Comparison of ENCODE assay signal across 20 cellular contexts in the genomic region with DNA sequence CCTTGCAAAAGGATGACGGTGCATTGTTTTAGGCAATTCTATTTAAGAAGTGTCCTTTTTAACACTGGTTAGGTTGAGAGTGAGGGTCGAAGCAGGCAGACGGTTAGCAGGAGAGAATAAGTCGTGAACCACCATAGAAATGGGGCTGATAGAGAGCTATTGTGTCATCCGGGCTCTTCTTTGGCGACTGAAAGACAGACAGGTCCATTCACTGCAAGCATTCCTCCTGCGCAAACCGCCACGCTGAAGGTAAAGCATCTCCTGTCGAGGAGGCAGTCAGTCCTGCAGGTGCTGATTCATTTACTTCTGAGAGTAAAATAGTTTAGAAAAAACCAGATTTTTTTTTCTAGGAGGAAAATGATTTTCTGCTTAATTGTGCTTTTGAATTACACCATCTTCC.
DNase-seq lines count a peak whose midpoint lies in the region; ATAC-seq, FAIRE-seq and TF ChIP-seq lines count a peak whose summit lies in the region.
"Had no signal": no experiment of that assay in that cellular context is flagged by ENCODE, and none has a peak within 500 bp of the region (broad histone marks: within the 10 kb centered on the region; RNA-seq: fewer than 3 reads in every experiment).

No MANE protein-coding gene starts in this region.

- 47% methylated on average over 10 of the region's 10 CpGs for WGBS in mammary epithelial cell (ENCODE audit: low coverage, missing lambda C conversion rate)

- H3K4me1 ChIP-seq in GM23338 (ENCODE audit: insufficient read depth) (peaks cover 6% of the 10 kb centered on the region; the same call in 1 of the 2 replicates), ascending aorta (peaks cover 3% of the 10 kb centered on the region in 2 donors), kidney (ENCODE audit: control insufficient read depth in 1 of 2, insufficient read depth in 1 of 2, low read depth in 1 of 2, low read length in 2 of 2) (peaks cover 0 to 4% of the 10 kb centered on the region in 2 donors), gastrocnemius medialis (no peaks in the 10 kb centered on the region), mammary epithelial cell (ENCODE audit: insufficient read depth, low read length) (peaks cover 9% of the 10 kb centered on the region)
- H3K4me1 ChIP-seq: BLaER1 treated with 17β-estradiol and CSF1 and Interleukin-3, amounts not matched to agents 10 nM and 100 nM; pancreas had no signal

- CTCF ChIA-PET in mammary epithelial cell (lab: Charles Lee; ENCODE audit: low non-redundant PET), result no interaction called here

- in situ Hi-C loops in gastrocnemius medialis (cut with MboI; ENCODE audit: low sequenced_read_pairs in 4 of 4) (no loop called here), mammary epithelial cell (cut with MboI; ENCODE audit: low sequenced_read_pairs in 2 of 2) (no loop called here)

- no peaks in the 10 kb centered on the region for H3K9me2 ChIP-seq in GM23338 (ENCODE audit: insufficient read depth)

- H2AFZ ChIP-seq in GM23338 (no peak overlapping the region), mammary epithelial cell (ENCODE audit: low read depth, low read length) (no peak overlapping the region)

- intact Hi-C loops in ascending aorta (cut with DNase I) (no loop called here), kidney (cut with DNase I) (no loop called here), gastrocnemius medialis (cut with DNase I; ENCODE audit: low total_unique reads) (loop anchor here (5.0 kb wide), 1 partner anchor 995 kb away; no protein-coding TSS in a partner anchor), mammary epithelial cell (cut with micrococcal nuclease) (no loop called here)

- H3K79me2 ChIP-seq in GM23338 (replicated peaks; ENCODE audit: insufficient read depth), result no peaks in the 10 kb centered on the region
- H3K79me2 ChIP-seq in mammary epithelial cell (ENCODE audit: insufficient read depth, low read length), result no peaks in the 10 kb centered on the region

- dilution Hi-C loops in mammary epithelial cell (cut with HindIII; ENCODE audit: low sequenced_read_pairs), result no loop called here

- H3F3A ChIP-seq in GM23338 (replicated peaks; ENCODE audit: low read depth), result no peaks in the 10 kb centered on the region

- H3K27ac ChIP-seq in GM23338 (ENCODE audit: low read depth) (no peak overlapping the region), ascending aorta (no peak overlapping the region), kidney (ENCODE audit: low read depth in 2 of 2, low read length in 2 of 2) (peak overlapping the region; percentile 23 to 46), gastrocnemius medialis (peak overlapping the region; percentile 57 to 72 (median 66)), mammary epithelial cell (ENCODE audit: insufficient read depth, low read depth, low read length) (no peak overlapping the region)
- H3K27ac ChIP-seq: BLaER1 treated with 17β-estradiol and CSF1 and Interleukin-3, amounts not matched to agents 10 nM and 100 nM had no signal

- no peak for FAIRE-seq in kidney (lab: Jason Lieb, UNC)
- FAIRE-seq: bronchial epithelial cell, frontal cortex, GM18507, K562, pancreas had no signal

- H3K27me3 ChIP-seq in GM23338 (ENCODE audit: insufficient read depth), result peaks cover 27% of the 10 kb centered on the region
- no peaks in the 10 kb centered on the region for H3K27me3 ChIP-seq in ascending aorta
- peaks cover 0 to 9% (median 0%) of the 10 kb centered on the region in 3 donors for H3K27me3 ChIP-seq in gastrocnemius medialis
- H3K27me3 ChIP-seq in mammary epithelial cell (ENCODE audit: insufficient read depth, low read length), result peaks cover 11% of the 10 kb centered on the region
- H3K27me3 ChIP-seq: BLaER1 treated with 17β-estradiol and CSF1 and Interleukin-3, amounts not matched to agents 10 nM and 100 nM had no signal

- H3K4me1 Mint-ChIP-seq in GM23338, result peaks cover 5% of the 10 kb centered on the region; the same call in 1 of the 3 replicates
- H3K4me1 Mint-ChIP-seq in HFFc6 (ENCODE audit: low read depth), result peaks cover 5% of the 10 kb centered on the region; the same call in 1 of the 2 replicates

- no peak for TF ChIP-seq POLR2A in gastrocnemius medialis (IDR thresholded peaks at IDR 0.05)

- H3K36me3 ChIP-seq in GM23338 (ENCODE audit: insufficient read depth), result no peaks in the 10 kb centered on the region
- no peaks in the 10 kb centered on the region for H3K36me3 ChIP-seq in ascending aorta
- no peaks in the 10 kb centered on the region for H3K36me3 ChIP-seq in kidney (ENCODE audit: control insufficient read depth in 1 of 2, insufficient read depth in 2 of 2, low read length in 2 of 2)
- H3K36me3 ChIP-seq in gastrocnemius medialis, result no peaks in the 10 kb centered on the region
- H3K36me3 ChIP-seq in mammary epithelial cell (ENCODE audit: insufficient read depth, low read length), result no peaks in the 10 kb centered on the region
- H3K36me3 ChIP-seq: BLaER1 treated with 17β-estradiol and CSF1 and Interleukin-3, amounts not matched to agents 10 nM and 100 nM; pancreas had no signal

- H3K4me3 ChIP-seq in GM23338, result peak overlapping the region; percentile 65; the same call in 1 of the 2 replicates
- H3K4me3 ChIP-seq in ascending aorta, result peak overlapping the region; percentile 7 to 84
- H3K4me3 ChIP-seq in kidney (ENCODE audit: low read length in 2 of 2), result peak overlapping the region in 1 of 2 donors; percentile 23
- peak overlapping the region in 3 of 4 donors; percentile 37 to 46 (median 42) for H3K4me3 ChIP-seq in gastrocnemius medialis
- H3K4me3 ChIP-seq in mammary epithelial cell (replicated peaks in 1 of 3; ENCODE audit: insufficient read depth in 1 of 3, low read depth in 2 of 3, low read length in 3 of 3), result no peak overlapping the region
- H3K4me3 ChIP-seq: BLaER1 treated with 17β-estradiol and CSF1 and Interleukin-3, amounts not matched to agents 10 nM and 100 nM; K562 had no signal

- no peaks in the 10 kb centered on the region for H3K36me3 Mint-ChIP-seq in GM23338 (ENCODE audit: low read depth)
- H3K36me3 Mint-ChIP-seq in HFFc6 (ENCODE audit: low read depth), result no peaks in the 10 kb centered on the region
- H3K36me3 Mint-ChIP-seq: activated naive CD4-positive, alpha-beta T cell treated with anti-CD3 and anti-CD28 coated beads, Interleukin-2, amount 50 U/mL, for 72 hours; immature natural killer cell had no signal

- 0 out of 2 replicates have a peak overlapping the region, but pooled peaks have one; percentile 91 for H3K4me2 ChIP-seq in GM23338
- no peak overlapping the region for H3K4me2 ChIP-seq in mammary epithelial cell (ENCODE audit: insufficient read depth, low read depth, low read length)
- H3K4me2 ChIP-seq: BLaER1 treated with 17β-estradiol and CSF1 and Interleukin-3, amounts not matched to agents 10 nM and 100 nM had no signal

- no TSS peak for BruUV-seq in mammary epithelial cell (replicated peaks; lab: Mats Ljungman, UMichigan)

- H3K27me3 Mint-ChIP-seq in GM23338 (ENCODE audit: insufficient read depth, low read depth, poor library complexity) (peaks cover 4% of the 10 kb centered on the region), HFFc6 (ENCODE audit: insufficient read depth) (peaks cover 11% of the 10 kb centered on the region; the same call in 1 of the 2 replicates)

- no peak for TF ChIP-seq CTCF in GM23338 (conservative IDR thresholded peaks at IDR 0.05; ENCODE audit: low read depth in 2 of 2)
- TF ChIP-seq CTCF in ascending aorta (IDR thresholded peaks at IDR 0.05), result no peak
- no peak for TF ChIP-seq CTCF in kidney (IDR thresholded peaks at IDR 0.05; ENCODE audit: borderline replicate concordance, extremely low read depth, insufficient read depth)
- TF ChIP-seq CTCF in gastrocnemius medialis (IDR thresholded peaks at IDR 0.05 in 4 of 5, conservative IDR thresholded peaks at IDR 0.05 in 1 of 5), result no peak
- TF ChIP-seq CTCF in HFFc6 (IDR thresholded peaks at IDR 0.05), result no peak
- TF ChIP-seq CTCF in mammary epithelial cell (conservative IDR thresholded peaks at IDR 0.05 in 1 of 2, IDR thresholded peaks at IDR 0.05 in 1 of 2; ENCODE audit: extremely low read depth in 1 of 2, insufficient read depth in 1 of 2, low read depth in 1 of 2, low read length in 2 of 2), result no peak

- H3K27ac Mint-ChIP-seq in GM23338 (no peak overlapping the region), HFFc6 (no peak overlapping the region)
- H3K27ac Mint-ChIP-seq: activated naive CD4-positive, alpha-beta T cell treated with anti-CD3 and anti-CD28 coated beads, Interleukin-2, amount 50 U/mL, for 72 hours; immature natural killer cell had no signal

- H3K9ac ChIP-seq in kidney (ENCODE audit: low read length in 2 of 2), result no peak overlapping the region
- no peak overlapping the region for H3K9ac ChIP-seq in mammary epithelial cell (ENCODE audit: insufficient read depth, low read length)
- H3K9ac ChIP-seq: BLaER1 treated with 17β-estradiol and CSF1 and Interleukin-3, amounts not matched to agents 10 nM and 100 nM had no signal

- H3K9me3 ChIP-seq in ascending aorta (no peaks in the 10 kb centered on the region), kidney (ENCODE audit: control insufficient read depth in 1 of 2, low read length in 2 of 2) (no peaks in the 10 kb centered on the region), gastrocnemius medialis (no peaks in the 10 kb centered on the region), mammary epithelial cell (replicated peaks; ENCODE audit: insufficient read depth, low read length) (no peaks in the 10 kb centered on the region)
- H3K9me3 ChIP-seq: pancreas had no signal

- H3K9me3 Mint-ChIP-seq in GM23338 (no peaks in the 10 kb centered on the region), HFFc6 (no peaks in the 10 kb centered on the region)
- H3K9me3 Mint-ChIP-seq: activated naive CD4-positive, alpha-beta T cell treated with anti-CD3 and anti-CD28 coated beads, Interleukin-2, amount 50 U/mL, for 72 hours had no signal

- ATAC-seq in GM23338, result peak; percentile 26
- no peak for ATAC-seq in gastrocnemius medialis
- ATAC-seq: activated naive CD4-positive, alpha-beta T cell treated with anti-CD3 and anti-CD28 coated beads, Interleukin-2, amount 50 U/mL, for 72 hours; K562; pancreas had no signal

- H3K4me3 Mint-ChIP-seq in GM23338, result peak overlapping the region; percentile 14; the same call in 1 of the 3 replicates
- H3K4me3 Mint-ChIP-seq in HFFc6, result no peak overlapping the region

- H4K20me1 ChIP-seq in GM23338 (replicated peaks; ENCODE audit: insufficient read depth) (no peaks in the 10 kb centered on the region), mammary epithelial cell (ENCODE audit: insufficient read depth, low read length) (no peaks in the 10 kb centered on the region)
- H4K20me1 ChIP-seq: BLaER1 treated with 17β-estradiol and CSF1 and Interleukin-3, amounts not matched to agents 10 nM and 100 nM had no signal

- DNase-seq in GM23338 (ENCODE audit: low spot score), result peak; percentile 26
- no peak for DNase-seq in ascending aorta (ENCODE audit: low spot score in 2 of 2)
- no peak for DNase-seq in kidney
- no peak for DNase-seq in gastrocnemius medialis
- DNase-seq in HFFc6, result no peak
- no peak for DNase-seq in mammary epithelial cell
- DNase-seq in T-helper 9 cell, result no peak
- DNase-seq in SK-N-DZ (ENCODE audit: low spot score), result no peak
- DNase-seq: activated CD4-positive, alpha-beta T cell treated with anti-CD3 and anti-CD28 coated beads for 1 hour; DMS153; immature natural killer cell; NCI-H1048; pancreas; SHP77 treated with DMSO at 0.1 percent for 48 hours had no signal

TF ChIP-seq in GM23338, 12 proteins besides CTCF, POLR2A, EP300 and RAD21 (continues in another document):
- no peak for TF ChIP-seq EZH2phosphoT487 (IDR thresholded peaks at IDR 0.05; ENCODE audit: unreplicated experiment)

Comparison
In these comparisons a context has a peak if more than half of its experiments do, and no peak if none do; other contexts are left out.
1. H3K27ac ChIP-seq: peak in kidney (2 of 2) and gastrocnemius medialis (4 of 4); none in GM23338 (single experiment), ascending aorta (0 of 2) and mammary epithelial cell (single experiment).
2. H3K4me3 ChIP-seq: peak in GM23338 (single experiment), ascending aorta (2 of 2) and gastrocnemius medialis (3 of 4); none in mammary epithelial cell (0 of 3).